In the genomic region with DNA sequence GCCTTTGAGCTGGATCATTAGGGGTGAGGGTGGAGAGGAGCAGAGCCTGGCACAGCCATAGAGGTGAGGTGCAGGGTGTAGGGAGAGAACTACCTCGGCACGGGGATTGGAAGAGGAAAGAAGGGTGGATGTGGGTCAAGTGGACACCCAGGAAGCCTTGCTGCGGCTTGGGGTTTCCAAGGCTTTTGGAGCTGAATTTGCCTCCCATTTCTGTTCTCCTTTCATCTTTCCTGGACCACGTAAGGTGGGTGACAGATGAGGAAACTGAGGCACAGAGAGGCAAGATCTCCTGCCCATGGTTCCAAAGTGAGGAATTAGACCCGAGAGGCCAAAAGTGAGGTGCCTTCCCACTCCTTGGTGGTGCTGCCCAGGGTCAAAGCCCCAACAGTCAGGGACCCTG, we compare ENCODE assay signal across 18 cellular contexts.
"Had no signal": no experiment of that assay in that cellular context is flagged by ENCODE, and none has a peak within 500 bp of the region (broad histone marks: within the 10 kb centered on the region; RNA-seq: fewer than 3 reads in every experiment).

No MANE protein-coding gene starts in this region.

- ATAC-seq: activated naive CD4-positive, alpha-beta T cell treated with anti-CD3 and anti-CD28 coated beads, Interleukin-2, amount 50 U/mL, for 72 hours had no signal

- DNase-seq: activated B cell treated with CpG ODN at 0.5 μM for 24 hours; activated CD4-positive, alpha-beta memory T cell treated with anti-CD3 and anti-CD28 coated beads, Interleukin-2, amount 10 ng/mL, durations not matched to agents 7 days and 5 days; activated CD4-positive, alpha-beta T cell treated with anti-CD3 and anti-CD28 coated beads for 1 hour; activated CD4-positive, alpha-beta T cell treated with anti-CD3 and anti-CD28 coated beads, Interleukin-2, amount 10 ng/mL, durations not matched to agents 24 days and 14 days; activated effector memory CD4-positive, alpha-beta T cell treated with anti-CD3 and anti-CD28 coated beads, Interleukin-2, amount 50 U/mL, for 16 hours; activated naive CD4-positive, alpha-beta T cell treated with Interleukin-2 at 50 U/mL for 16 hours; activated T-cell treated with anti-CD3 and anti-CD28 coated beads, Interleukin-2, amount 50 U/mL, for 24 hours; KG1; NCI-H1048; NCI-H1930; NCI-H345; NCI-H510A; NCI-H526 treated with DMSO at 0.1 percent for 48 hours; NCI-H82; SIG-M5; T-helper 2 cell; T1000 had no signal
